1 cellular context compared by ENCODE assay signal in the genomic region with DNA sequence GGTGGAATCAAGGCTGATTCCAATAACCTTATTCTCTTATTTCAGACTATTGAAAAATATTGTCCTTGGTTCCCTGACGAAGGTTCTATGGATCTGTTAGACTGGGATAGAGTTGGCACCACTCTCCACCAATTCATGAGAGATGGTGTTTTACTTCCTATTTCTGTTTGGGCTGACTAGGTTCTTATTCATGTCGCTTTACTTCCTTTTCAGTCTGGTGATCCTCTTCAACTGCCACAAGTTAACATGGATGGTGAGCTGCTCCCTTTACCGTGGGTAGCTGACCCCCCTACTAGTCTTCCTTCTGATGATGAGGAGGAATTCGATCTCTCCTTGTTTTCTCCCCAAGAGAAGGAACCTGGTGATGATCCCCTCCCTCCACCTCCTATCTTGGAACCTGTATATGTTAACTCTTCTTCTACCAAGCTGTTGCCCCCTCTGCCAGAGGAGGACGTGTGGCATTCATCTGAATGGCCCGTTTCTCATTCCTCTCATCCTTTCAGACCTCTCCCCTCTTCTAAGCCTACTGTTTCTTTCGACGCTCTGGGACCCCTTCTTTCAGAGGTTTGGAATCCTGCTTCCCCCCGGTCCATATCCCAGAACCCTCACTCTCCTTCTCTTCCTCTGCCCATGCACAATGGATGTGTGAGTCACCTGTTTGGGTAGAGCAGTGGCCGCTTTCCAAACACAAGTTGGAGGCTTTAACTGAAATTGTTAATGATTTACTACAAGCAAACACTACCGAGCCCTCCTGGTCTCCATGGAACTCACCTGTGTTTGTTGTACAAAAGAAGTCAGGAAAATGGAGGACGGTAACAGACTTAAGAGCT.
A peak's percentile ranks its signal among the peaks of the same experiment; 100 is the strongest.
TF ChIP-seq lines count a peak whose summit lies in the region.

No MANE protein-coding gene starts in this region.

TF ChIP-seq in HepG2, 621 proteins besides CTCF, POLR2A, EP300 and RAD21 (continued from another document and continues in another):
- TF ChIP-seq ZGPAT (CRISPR knock-in tag; IDR thresholded peaks at IDR 0.05) (peak; percentile 71), ZNF17 (CRISPR knock-in tag; IDR thresholded peaks at IDR 0.05) (no peak), TBX2 (CRISPR knock-in tag; IDR thresholded peaks at IDR 0.05; ENCODE audit: borderline replicate concordance) (peak; percentile 70; the same call in 1 of the 2 replicates), REPIN1 (CRISPR knock-in tag; IDR thresholded peaks at IDR 0.05; ENCODE audit: borderline replicate concordance, low read depth) (peak; percentile 62; the same call in 1 of the 2 replicates), SALL1 (CRISPR knock-in tag; IDR thresholded peaks at IDR 0.05) (peak; percentile 79), RBFOX2 (IDR thresholded peaks at IDR 0.05; ENCODE audit: low read depth, low read length) (0 out of 2 replicates have a peak, but pooled peaks have one; percentile 20), TFE3 (CRISPR knock-in tag; IDR thresholded peaks at IDR 0.05) (peak; percentile 81), TP53 (CRISPR knock-in tag; conservative IDR thresholded peaks at IDR 0.05) (no peak), HDAC1 (CRISPR knock-in tag; IDR thresholded peaks at IDR 0.05) (peak; percentile 68), KLF16 (CRISPR knock-in tag; IDR thresholded peaks at IDR 0.05) (peak in 1 of 2 experiments; percentile 35; a peak in 1 of 4 replicates), MIER2 (CRISPR knock-in tag; IDR thresholded peaks at IDR 0.05) (peak; percentile 58; the same call in 1 of the 2 replicates), ZNF503 (CRISPR knock-in tag; IDR thresholded peaks at IDR 0.05) (peak; percentile 37; the same call in 1 of the 2 replicates), HDAC2 (CRISPR knock-in tag; IDR thresholded peaks at IDR 0.05) (peak; percentile 68; the same call in 1 of the 2 replicates), ZNF121 (CRISPR knock-in tag; IDR thresholded peaks at IDR 0.05) (no peak), ZNF644 (CRISPR knock-in tag; IDR thresholded peaks at IDR 0.05; ENCODE audit: low read depth) (peak; percentile 91), TARDBP (CRISPR knock-in tag; IDR thresholded peaks at IDR 0.05) (peak; percentile 78), ZNF124 (CRISPR knock-in tag; IDR thresholded peaks at IDR 0.05) (peak; percentile 27; the same call in 1 of the 2 replicates), ZNF138 (CRISPR knock-in tag; IDR thresholded peaks at IDR 0.05; ENCODE audit: low read depth) (no peak), PRDM15 (CRISPR knock-in tag; IDR thresholded peaks at IDR 0.05) (peak; percentile 73; the same call in 1 of the 2 replicates), ZFP90 (CRISPR knock-in tag; IDR thresholded peaks at IDR 0.05; ENCODE audit: borderline replicate concordance) (peak; percentile 68), ZNF275 (CRISPR knock-in tag; IDR thresholded peaks at IDR 0.05; ENCODE audit: borderline replicate concordance) (no peak; the same call in 1 of the 2 replicates), ZNF678 (CRISPR knock-in tag; IDR thresholded peaks at IDR 0.05) (0 out of 2 replicates have a peak, but pooled peaks have one; percentile 15), ARHGAP35 (CRISPR knock-in tag; IDR thresholded peaks at IDR 0.05; ENCODE audit: borderline replicate concordance) (no peak)
- TF ChIP-seq, protein P1, sequence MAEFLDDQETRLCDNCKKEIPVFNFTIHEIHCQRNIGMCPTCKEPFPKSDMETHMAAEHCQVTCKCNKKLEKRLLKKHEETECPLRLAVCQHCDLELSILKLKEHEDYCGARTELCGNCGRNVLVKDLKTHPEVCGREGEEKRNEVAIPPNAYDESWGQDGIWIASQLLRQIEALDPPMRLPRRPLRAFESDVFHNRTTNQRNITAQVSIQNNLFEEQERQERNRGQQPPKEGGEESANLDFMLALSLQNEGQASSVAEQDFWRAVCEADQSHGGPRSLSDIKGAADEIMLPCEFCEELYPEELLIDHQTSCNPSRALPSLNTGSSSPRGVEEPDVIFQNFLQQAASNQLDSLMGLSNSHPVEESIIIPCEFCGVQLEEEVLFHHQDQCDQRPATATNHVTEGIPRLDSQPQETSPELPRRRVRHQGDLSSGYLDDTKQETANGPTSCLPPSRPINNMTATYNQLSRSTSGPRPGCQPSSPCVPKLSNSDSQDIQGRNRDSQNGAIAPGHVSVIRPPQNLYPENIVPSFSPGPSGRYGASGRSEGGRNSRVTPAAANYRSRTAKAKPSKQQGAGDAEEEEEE (CRISPR knock-in tag; IDR thresholded peaks at IDR 0.05; ENCODE audit: borderline replicate concordance): no peak; the same call in 1 of the 2 replicates
- TF ChIP-seq, protein P2, sequence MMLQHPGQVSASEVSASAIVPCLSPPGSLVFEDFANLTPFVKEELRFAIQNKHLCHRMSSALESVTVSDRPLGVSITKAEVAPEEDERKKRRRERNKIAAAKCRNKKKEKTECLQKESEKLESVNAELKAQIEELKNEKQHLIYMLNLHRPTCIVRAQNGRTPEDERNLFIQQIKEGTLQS (CRISPR knock-in tag; IDR thresholded peaks at IDR 0.05): peak; percentile 79; the same call in 1 of the 2 replicates
- TF ChIP-seq, protein P3, sequence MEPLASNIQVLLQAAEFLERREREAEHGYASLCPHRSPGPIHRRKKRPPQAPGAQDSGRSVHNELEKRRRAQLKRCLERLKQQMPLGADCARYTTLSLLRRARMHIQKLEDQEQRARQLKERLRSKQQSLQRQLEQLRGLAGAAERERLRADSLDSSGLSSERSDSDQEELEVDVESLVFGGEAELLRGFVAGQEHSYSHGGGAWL (CRISPR knock-in tag; IDR thresholded peaks at IDR 0.05): no peak
- TF ChIP-seq, protein P4, sequence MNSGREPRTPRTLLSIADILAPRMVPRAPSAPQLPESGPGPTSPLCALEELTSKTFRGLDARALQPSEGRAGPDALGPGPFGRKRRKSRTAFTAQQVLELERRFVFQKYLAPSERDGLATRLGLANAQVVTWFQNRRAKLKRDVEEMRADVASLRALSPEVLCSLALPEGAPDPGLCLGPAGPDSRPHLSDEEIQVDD (CRISPR knock-in tag; IDR thresholded peaks at IDR 0.05; ENCODE audit: borderline replicate concordance): no peak
- TF ChIP-seq, protein P5, sequence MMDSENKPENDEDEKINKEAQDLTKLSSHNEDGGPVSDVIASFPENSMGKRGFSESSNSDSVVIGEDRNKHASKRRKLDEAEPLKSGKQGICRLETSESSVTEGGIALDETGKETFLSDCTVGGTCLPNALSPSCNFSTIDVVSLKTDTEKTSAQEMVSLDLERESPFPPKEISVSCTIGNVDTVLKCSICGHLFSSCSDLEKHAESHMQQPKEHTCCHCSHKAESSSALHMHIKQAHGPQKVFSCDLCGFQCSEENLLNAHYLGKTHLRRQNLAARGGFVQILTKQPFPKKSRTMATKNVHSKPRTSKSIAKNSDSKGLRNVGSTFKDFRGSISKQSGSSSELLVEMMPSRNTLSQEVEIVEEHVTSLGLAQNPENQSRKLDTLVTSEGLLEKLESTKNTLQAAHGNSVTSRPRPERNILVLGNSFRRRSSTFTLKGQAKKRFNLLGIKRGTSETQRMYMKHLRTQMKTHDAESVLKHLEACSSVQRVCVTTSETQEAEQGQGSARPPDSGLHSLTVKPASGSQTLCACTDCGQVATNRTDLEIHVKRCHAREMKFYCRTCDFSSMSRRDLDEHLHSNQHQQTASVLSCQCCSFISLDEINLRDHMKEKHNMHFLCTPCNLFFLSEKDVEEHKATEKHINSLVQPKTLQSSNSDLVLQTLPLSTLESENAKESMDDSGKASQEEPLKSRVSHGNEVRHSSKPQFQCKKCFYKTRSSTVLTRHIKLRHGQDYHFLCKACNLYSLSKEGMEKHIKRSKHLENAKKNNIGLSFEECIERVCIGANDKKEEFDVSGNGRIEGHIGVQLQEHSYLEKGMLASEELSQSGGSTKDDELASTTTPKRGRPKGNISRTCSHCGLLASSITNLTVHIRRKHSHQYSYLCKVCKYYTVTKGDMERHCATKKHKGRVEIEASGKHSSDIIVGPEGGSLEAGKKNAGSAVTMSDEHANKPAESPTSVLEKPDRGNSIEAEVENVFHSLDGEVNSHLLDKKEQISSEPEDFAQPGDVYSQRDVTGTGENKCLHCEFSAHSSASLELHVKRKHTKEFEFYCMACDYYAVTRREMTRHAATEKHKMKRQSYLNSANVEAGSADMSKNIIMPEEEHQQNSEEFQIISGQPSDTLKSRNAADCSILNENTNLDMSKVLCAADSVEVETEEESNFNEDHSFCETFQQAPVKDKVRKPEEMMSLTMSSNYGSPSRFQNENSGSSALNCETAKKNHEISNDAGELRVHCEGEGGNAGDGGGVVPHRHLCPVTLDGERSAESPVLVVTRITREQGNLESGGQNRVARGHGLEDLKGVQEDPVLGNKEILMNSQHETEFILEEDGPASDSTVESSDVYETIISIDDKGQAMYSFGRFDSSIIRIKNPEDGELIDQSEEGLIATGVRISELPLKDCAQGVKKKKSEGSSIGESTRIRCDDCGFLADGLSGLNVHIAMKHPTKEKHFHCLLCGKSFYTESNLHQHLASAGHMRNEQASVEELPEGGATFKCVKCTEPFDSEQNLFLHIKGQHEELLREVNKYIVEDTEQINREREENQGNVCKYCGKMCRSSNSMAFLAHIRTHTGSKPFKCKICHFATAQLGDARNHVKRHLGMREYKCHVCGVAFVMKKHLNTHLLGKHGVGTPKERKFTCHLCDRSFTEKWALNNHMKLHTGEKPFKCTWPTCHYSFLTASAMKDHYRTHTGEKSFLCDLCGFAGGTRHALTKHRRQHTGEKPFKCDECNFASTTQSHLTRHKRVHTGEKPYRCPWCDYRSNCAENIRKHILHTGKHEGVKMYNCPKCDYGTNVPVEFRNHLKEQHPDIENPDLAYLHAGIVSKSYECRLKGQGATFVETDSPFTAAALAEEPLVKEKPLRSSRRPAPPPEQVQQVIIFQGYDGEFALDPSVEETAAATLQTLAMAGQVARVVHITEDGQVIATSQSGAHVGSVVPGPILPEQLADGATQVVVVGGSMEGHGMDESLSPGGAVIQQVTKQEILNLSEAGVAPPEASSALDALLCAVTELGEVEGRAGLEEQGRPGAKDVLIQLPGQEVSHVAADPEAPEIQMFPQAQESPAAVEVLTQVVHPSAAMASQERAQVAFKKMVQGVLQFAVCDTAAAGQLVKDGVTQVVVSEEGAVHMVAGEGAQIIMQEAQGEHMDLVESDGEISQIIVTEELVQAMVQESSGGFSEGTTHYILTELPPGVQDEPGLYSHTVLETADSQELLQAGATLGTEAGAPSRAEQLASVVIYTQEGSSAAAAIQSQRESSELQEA (CRISPR knock-in tag; IDR thresholded peaks at IDR 0.05; ENCODE audit: not compliant biosample characterization): no peak
